ENCODE assay signal across 21 cellular contexts in the genomic region with DNA sequence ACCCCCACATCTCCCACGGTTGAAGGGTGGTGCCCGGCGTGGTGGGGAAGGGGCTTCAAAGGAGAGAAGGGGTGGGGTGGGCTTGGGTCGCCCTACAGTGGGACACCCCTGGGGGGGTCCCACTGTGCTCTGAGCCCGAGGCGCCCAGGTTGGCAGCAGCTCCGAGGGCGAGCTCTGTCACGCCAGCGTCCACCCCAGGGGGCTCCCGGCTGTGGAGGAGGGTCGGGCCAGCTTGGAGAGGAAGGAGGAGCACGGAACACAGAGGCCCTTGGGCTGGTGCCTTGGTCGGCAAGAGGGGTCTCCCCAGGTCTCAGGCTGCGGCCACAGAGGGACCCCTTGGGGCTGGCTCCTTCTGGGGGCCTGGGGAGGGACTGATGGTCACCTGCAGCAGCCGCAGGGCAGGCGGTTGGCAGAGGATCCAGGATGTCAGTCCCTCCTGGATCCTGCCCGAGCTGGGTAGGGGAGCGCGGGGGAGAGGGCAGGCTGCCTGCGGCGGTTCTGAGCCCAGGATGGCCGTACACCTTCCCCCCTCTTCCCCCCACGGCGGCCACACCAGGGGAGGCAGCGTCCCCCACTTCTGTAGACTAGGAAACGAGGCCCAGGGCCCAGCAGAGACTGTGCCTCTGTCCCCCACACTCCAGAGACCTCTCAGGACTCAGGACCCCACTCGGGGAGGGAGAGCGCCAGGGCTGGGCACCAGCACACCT. TPM values are rescaled to one million over a fixed set of nuclear protein-coding genes. Genes with fewer than 3 reads are reported as not detected.
DNase-seq lines count a peak whose midpoint lies in the region; ATAC-seq, FAIRE-seq and TF ChIP-seq lines count a peak whose summit lies in the region.
"Had no signal": no experiment of that assay in that cellular context is flagged by ENCODE, and none has a peak within 500 bp of the region (broad histone marks: within the 10 kb centered on the region; RNA-seq: fewer than 3 reads in every experiment).

No MANE protein-coding gene starts in this region.

- no peak overlapping the region for H3K4me3 Mint-ChIP-seq in activated CD8-positive, alpha-beta T cell treated with anti-CD3 and anti-CD28 coated beads for 36 hours
- H3K4me3 Mint-ChIP-seq: CD4-positive, alpha-beta T cell had no signal

- TF ChIP-seq POLR2A in K562 (conservative IDR thresholded peaks at IDR 0.05) (no peak), stomach (IDR thresholded peaks at IDR 0.05) (no peak)

- H3F3A ChIP-seq in PC-9 (ENCODE audit: insufficient read depth, low read depth) = no peaks in the 10 kb centered on the region; the same call in 1 of the 2 replicates

- no peaks in the 10 kb centered on the region for H4K20me1 ChIP-seq in PC-9 (ENCODE audit: insufficient read depth)
- H4K20me1 ChIP-seq in K562 (replicated peaks; ENCODE audit: control insufficient read depth, insufficient read depth, low read length) = peaks cover 19% of the 10 kb centered on the region; the same call in 1 of the 2 replicates

- H3K4me1 ChIP-seq in PC-9 (replicated peaks; ENCODE audit: insufficient read depth) = peaks cover 18% of the 10 kb centered on the region
- H3K4me1 ChIP-seq in K562 (replicated peaks in 1 of 2; ENCODE audit: control insufficient read depth in 2 of 2, insufficient read depth in 2 of 2, low read length in 2 of 2) = peaks cover 0 to 62% of the 10 kb centered on the region in 2 experiments; a peak in 2 of 5 replicates
- peaks cover 28% of the 10 kb centered on the region for H3K4me1 ChIP-seq in mucosa of stomach (ENCODE audit: control insufficient read depth, insufficient read depth, low read length)
- H3K4me1 ChIP-seq in stomach = peaks cover 0 to 48% (median 38%) of the 10 kb centered on the region in 4 donors
- H3K4me1 ChIP-seq: A549, Caco-2, HAP-1 had no signal

- H3K4me1 Mint-ChIP-seq in activated CD8-positive, alpha-beta T cell treated with anti-CD3 and anti-CD28 coated beads for 36 hours (ENCODE audit: low read depth) = no peaks in the 10 kb centered on the region

- no peak; the same call in 2 of the 3 replicates for ATAC-seq in K562
- no peak for ATAC-seq in activated CD8-positive, alpha-beta T cell treated with anti-CD3 and anti-CD28 coated beads for 36 hours

- no TSS peak for BruUV-seq in PC-9 (replicated peaks; lab: Mats Ljungman, UMichigan)
- no TSS peak for BruUV-seq in K562 (replicated peaks; lab: Mats Ljungman, UMichigan)

- TF ChIP-seq CTCF in PC-9 (conservative IDR thresholded peaks at IDR 0.05) = no peak
- TF ChIP-seq CTCF in K562 (IDR thresholded peaks at IDR 0.05 in 2 of 3, conservative IDR thresholded peaks at IDR 0.05 in 1 of 3; ENCODE audit: insufficient read depth in 2 of 3, low read depth in 1 of 3, low read length in 3 of 3) = no peak
- TF ChIP-seq CTCF in stomach (IDR thresholded peaks at IDR 0.05) = no peak
- no peak for TF ChIP-seq CTCF in activated CD8-positive, alpha-beta T cell treated with anti-CD3 and anti-CD28 coated beads for 36 hours (IDR thresholded peaks at IDR 0.05)

- CTCF ChIA-PET in PC-9 (lab: Charles Lee) = no interaction called here
- CTCF ChIA-PET in K562 (lab: Yijun Ruan, JAX; ENCODE audit: low intra/inter-chr PET ratio) = no interaction called here
- CTCF ChIA-PET in activated CD8-positive, alpha-beta T cell treated with anti-CD3 and anti-CD28 coated beads for 36 hours (lab: Charles Lee) = no interaction called here

- no peak overlapping the region for H3K27ac ChIP-seq in PC-9
- H3K27ac ChIP-seq in K562 (ENCODE audit: extremely low read depth, low read depth, low read length) = no peak overlapping the region
- peak overlapping the region in 2 of 5 donors; percentile 31 to 74 for H3K27ac ChIP-seq in stomach
- H3K27ac ChIP-seq: A549, C4-2B, HL-60 had no signal

- POLR2A ChIA-PET in PC-9 (lab: Charles Lee; ENCODE audit: unreplicated experiment) (no interaction called here), K562 (lab: Yijun Ruan, JAX) (no interaction called here)
- POLR2A ChIA-PET in activated CD8-positive, alpha-beta T cell treated with anti-CD3 and anti-CD28 coated beads for 36 hours (lab: Charles Lee) = no interaction called here

- FAIRE-seq in K562 (lab: Jason Lieb, UNC) = no peak
- FAIRE-seq: A549, D721Med, G401.6, GM12891, GM19239 had no signal

- DNase-seq in PC-9 = no peak
- no peak for DNase-seq in K562 (ENCODE audit: extremely low read depth in 1 of 4, low spot score in 3 of 4)
- DNase-seq in stomach = no peak
- no peak for DNase-seq in stimulated activated CD8-positive, alpha-beta memory T cell treated with anti-CD3 and anti-CD28 coated beads, Interleukin-4, amount 100 ng/mL, for 48 hours
- no peak for DNase-seq in activated CD4-positive, alpha-beta T cell treated with anti-CD3 and anti-CD28 coated beads, Interleukin-2, amount 50 U/mL, for 1 hour
- DNase-seq in activated CD8-positive, alpha-beta T cell treated with anti-CD3 and anti-CD28 coated beads for 36 hours = no peak
- DNase-seq: AML-193; Caco-2; CD4-positive, alpha-beta T cell had no signal

- intact Hi-C loops in PC-9 (cut with micrococcal nuclease; ENCODE audit: unreplicated experiment) = no loop called here
- intact Hi-C loops in K562 (cut with micrococcal nuclease) = no loop called here
- intact Hi-C loops in stomach (cut with DNase I; ENCODE audit: low total_unique reads) = no loop called here
- intact Hi-C loops in activated CD8-positive, alpha-beta T cell treated with anti-CD3 and anti-CD28 coated beads for 36 hours (cut with micrococcal nuclease) = loop anchor here (10.0 kb wide), 1 partner anchor 111 kb away; a partner anchor contains a TSS

- H3K36me3 Mint-ChIP-seq in activated CD8-positive, alpha-beta T cell treated with anti-CD3 and anti-CD28 coated beads for 36 hours (ENCODE audit: low read depth) = no peaks in the 10 kb centered on the region

- no peak overlapping the region for H3K27ac Mint-ChIP-seq in activated CD8-positive, alpha-beta T cell treated with anti-CD3 and anti-CD28 coated beads for 36 hours
- H3K27ac Mint-ChIP-seq: CD4-positive, alpha-beta T cell had no signal

- H3K36me3 ChIP-seq in PC-9 (ENCODE audit: low read depth) = no peaks in the 10 kb centered on the region
- H3K36me3 ChIP-seq in K562 (ENCODE audit: control insufficient read depth, insufficient read depth, low read length) = no peaks in the 10 kb centered on the region
- H3K36me3 ChIP-seq in mucosa of stomach (ENCODE audit: control insufficient read depth, insufficient read depth, low read length) = no peaks in the 10 kb centered on the region
- no peaks in the 10 kb centered on the region for H3K36me3 ChIP-seq in stomach
- H3K36me3 ChIP-seq: HAP-1 had no signal

- WGBS in K562 (ENCODE audit: insufficient coverage, low coverage, missing lambda C conversion rate) = 7% methylated on average over 18 of the region's 29 CpGs
- whole genome bisulfite sequencing in stomach, 5 donors = 30 to 64% (median 38%) methylated on average over 2 to 29 of the region's 29 CpGs

- in situ Hi-C loops in K562 (cut with MboI) = no loop called here

- H3K27me3 Mint-ChIP-seq in activated CD8-positive, alpha-beta T cell treated with anti-CD3 and anti-CD28 coated beads for 36 hours = no peaks in the 10 kb centered on the region
- H3K27me3 Mint-ChIP-seq: CD4-positive, alpha-beta T cell had no signal

- H3K27me3 ChIP-seq in PC-9 (ENCODE audit: insufficient read depth, low read depth) = no peaks in the 10 kb centered on the region
- peaks cover 9 to 53% of the 10 kb centered on the region in 2 experiments; a peak in 4 of 5 replicates for H3K27me3 ChIP-seq in K562 (ENCODE audit: control insufficient read depth in 2 of 2, insufficient read depth in 2 of 2, low read length in 2 of 2)
- peaks cover 49% of the 10 kb centered on the region for H3K27me3 ChIP-seq in mucosa of stomach (ENCODE audit: control insufficient read depth, insufficient read depth, low read length)
- peaks cover 0 to 80% (median 32%) of the 10 kb centered on the region in 3 donors for H3K27me3 ChIP-seq in stomach

- H3K9me1 ChIP-seq in K562 (ENCODE audit: control insufficient read depth, insufficient read depth, low read length) = no peaks in the 10 kb centered on the region

- TF ChIP-seq RAD21 in K562 (CRISPR knock-in tag; conservative IDR thresholded peaks at IDR 0.05 in 1 of 2, IDR thresholded peaks at IDR 0.05 in 1 of 2) = no peak

- H2AFZ ChIP-seq in PC-9 (no peak overlapping the region), K562 (ENCODE audit: low read depth, low read length) (no peak overlapping the region)

- H3K9me2 ChIP-seq in PC-9 (ENCODE audit: insufficient read depth) = no peaks in the 10 kb centered on the region

- H3K9me3 ChIP-seq in PC-9 (ENCODE audit: insufficient read depth, low read depth) (no peaks in the 10 kb centered on the region), K562 (replicated peaks; ENCODE audit: control insufficient read depth, insufficient read depth, low read depth, low read length) (no peaks in the 10 kb centered on the region), mucosa of stomach (ENCODE audit: control insufficient read depth, low read length) (no peaks in the 10 kb centered on the region), stomach (no peaks in the 10 kb centered on the region)
- H3K9me3 ChIP-seq: A549, Caco-2, HAP-1 had no signal

- peak overlapping the region; percentile 31; the same call in 1 of the 2 replicates for H3K4me2 ChIP-seq in PC-9
- H3K4me2 ChIP-seq in K562 (ENCODE audit: insufficient read depth, low read length) = no peak overlapping the region
- H3K4me2 ChIP-seq: A549 had no signal

- H3K9ac ChIP-seq in K562 (ENCODE audit: insufficient read depth in 1 of 2, low read depth in 2 of 2, low read length in 2 of 2) (no peak overlapping the region), mucosa of stomach (ENCODE audit: low read length) (peak overlapping the region; percentile 39)

- TF ChIP-seq EP300 in K562 (IDR thresholded peaks at IDR 0.05; ENCODE audit: low read length) (no peak), stomach (IDR thresholded peaks at IDR 0.05) (no peak)

- H3K9me3 Mint-ChIP-seq in activated CD8-positive, alpha-beta T cell treated with anti-CD3 and anti-CD28 coated beads for 36 hours = no peaks in the 10 kb centered on the region
- H3K9me3 Mint-ChIP-seq: CD4-positive, alpha-beta T cell had no signal

- H3K79me2 ChIP-seq in PC-9 (ENCODE audit: low read depth) = no peaks in the 10 kb centered on the region
- H3K79me2 ChIP-seq in K562 (ENCODE audit: control insufficient read depth, insufficient read depth, low read length) = no peaks in the 10 kb centered on the region

- H3K4me3 ChIP-seq in PC-9 (no peak overlapping the region), K562 (no peak overlapping the region), mucosa of stomach (ENCODE audit: low read length) (no peak overlapping the region), stomach (peak overlapping the region in 3 of 4 donors; percentile 11 to 41 (median 13))
- H3K4me3 ChIP-seq: A549, HAP-1 had no signal

RNA-seq across cellular contexts. Expression of a gene that starts 0.8 kb away (rescaled TPM):
- total RNA-seq in PC-9 (2021) = 0.07 TPM in 1 of 2 replicates, not detected in the other
- total RNA-seq in K562 (2011; cell fraction: chromatin; rRNA removed; ENCODE audit: low replicate concordance) = not detected in 2 replicates
- not detected in 2 replicates for total RNA-seq in K562 (2011; cell fraction: nucleolus; rRNA removed)
- total RNA-seq in K562 (2011; cell fraction: nucleoplasm; rRNA removed) = not detected in 2 replicates
- not detected in 2 replicates for total RNA-seq in K562 (2014; rRNA removed)
- not detected in 2 replicates for total RNA-seq in K562 (2014; rRNA removed; fragmentation: Illumina TruSeq; extraction: Trizol)
- not detected in 2 replicates for total RNA-seq in K562 (2015; rRNA removed; fragmentation: Illumina TruSeq; extraction: Trizol)
- 0.16 TPM in 1 of 2 replicates, not detected in the other for total RNA-seq in K562 (2021)
- polyA plus RNA-seq in K562 (2011; rRNA removed) = not detected in 2 replicates
- polyA plus RNA-seq in K562 (2011; cell fraction: cytosol; rRNA removed) = not detected in 2 replicates
- not detected in 2 replicates for polyA plus RNA-seq in K562 (2011; cell fraction: nucleus; rRNA removed)
- 0.03 and 0.06 TPM in 2 replicates for polyA plus RNA-seq in K562 (2012)
- polyA plus RNA-seq in K562 (2014; fragmentation: Illumina TruSeq; extraction: Trizol) = not detected in 2 replicates
- not detected for polyA plus RNA-seq in K562 (2014; fragmentation: Nextera tagmentation; extraction: Ambion mirVana)
- polyA plus RNA-seq in K562 (2014; rRNA removed) = 0.01 TPM in 1 of 2 replicates, not detected in the other
- polyA minus RNA-seq in K562 (2011; rRNA and poly(A)+ RNA removed) = not detected in 2 replicates
- polyA minus RNA-seq in K562 (2011; cell fraction: cytosol; rRNA and poly(A)+ RNA removed) = not detected in 2 replicates
- not detected in 2 replicates for polyA minus RNA-seq in K562 (2011; cell fraction: nucleus; rRNA and poly(A)+ RNA removed)
- total RNA-seq in stomach = 100 to 1,000 TPM in 2 of 5 donors, 10 to 100 TPM in 2, under 1 TPM in 1; 0.29 to 215 (median 84.4) TPM
- 100 to 1,000 TPM in 2 of 3 donors, 10 to 100 TPM in 1; 80.3 to 170 (median 150) TPM for polyA plus RNA-seq in stomach
- not detected for total RNA-seq in activated CD8-positive, alpha-beta T cell treated with anti-CD3 and anti-CD28 coated beads for 36 hours
- total RNA-seq: Caco-2; CD4-positive, alpha-beta T cell; H4; HT1080 had no signal
- polyA plus RNA-seq: A549, BJ had no signal

RNA-seq across cellular contexts. Expression of a gene that starts 38.9 kb away (rescaled TPM):
- total RNA-seq in PC-9 (2021) = 0.03 and 0.04 TPM in 2 replicates
- 0.05 and 0.49 TPM in 2 replicates for total RNA-seq in K562 (2011; cell fraction: chromatin; rRNA removed; ENCODE audit: low replicate concordance)
- under 0.01 TPM in 1 of 2 replicates, not detected in the other for total RNA-seq in K562 (2011; cell fraction: nucleolus; rRNA removed)
- total RNA-seq in K562 (2011; cell fraction: nucleoplasm; rRNA removed) = 0.08 and 0.59 TPM in 2 replicates
- not detected in 2 replicates for total RNA-seq in K562 (2014; rRNA removed)
- not detected in 2 replicates for total RNA-seq in K562 (2014; rRNA removed; fragmentation: Illumina TruSeq; extraction: Trizol)
- total RNA-seq in K562 (2015; rRNA removed; fragmentation: Illumina TruSeq; extraction: Trizol) = not detected in 2 replicates
- 0.18 and 0.38 TPM in 2 replicates for total RNA-seq in K562 (2021)
- polyA plus RNA-seq in K562 (2011; rRNA removed) = not detected in 2 replicates
- polyA plus RNA-seq in K562 (2011; cell fraction: cytosol; rRNA removed) = not detected in 2 replicates
- polyA plus RNA-seq in K562 (2011; cell fraction: nucleus; rRNA removed) = not detected in 2 replicates
- 0.04 TPM in 1 of 2 replicates, not detected in the other for polyA plus RNA-seq in K562 (2012)
- under 0.01 TPM in 1 of 2 replicates, not detected in the other for polyA plus RNA-seq in K562 (2014; fragmentation: Illumina TruSeq; extraction: Trizol)
- polyA plus RNA-seq in K562 (2014; fragmentation: Nextera tagmentation; extraction: Ambion mirVana) = not detected
- polyA plus RNA-seq in K562 (2014; rRNA removed) = not detected in 2 replicates
- polyA minus RNA-seq in K562 (2011; rRNA and poly(A)+ RNA removed) = not detected in 2 replicates
- not detected in 2 replicates for polyA minus RNA-seq in K562 (2011; cell fraction: cytosol; rRNA and poly(A)+ RNA removed)
- polyA minus RNA-seq in K562 (2011; cell fraction: nucleus; rRNA and poly(A)+ RNA removed) = not detected in 2 replicates
- 1,000 to 10,000 TPM in 1 of 5 donors, 1 to 10 TPM in 1, under 1 TPM in 3; under 0.01 to 1,040 (median 0.45) TPM for total RNA-seq in stomach
- polyA plus RNA-seq in stomach = not detected
- not detected for total RNA-seq in activated CD8-positive, alpha-beta T cell treated with anti-CD3 and anti-CD28 coated beads for 36 hours
- total RNA-seq: CD4-positive, alpha-beta T cell; H4; HT1080 had no signal
- polyA plus RNA-seq: BJ had no signal

Comparison
In these comparisons a context has a peak if more than half of its experiments do, and no peak if none do; other contexts are left out.
1. H3K4me3 ChIP-seq: peak in stomach (3 of 4); none in PC-9 (single experiment), K562 (single experiment) and mucosa of stomach (single experiment).